13 cellular contexts compared by ENCODE assay signal in genomic region chr15:42199126-42199525, GRCh38. TPM values are rescaled to one million over a fixed set of nuclear protein-coding genes. Genes with fewer than 3 reads are reported as not detected.
DNase-seq lines count a peak whose midpoint lies in the region; ATAC-seq and TF ChIP-seq lines count a peak whose summit lies in the region.
"Had no signal": no experiment of that assay in that cellular context is flagged by ENCODE, and none has a peak within 500 bp of the region (broad histone marks: within the 10 kb centered on the region; RNA-seq: fewer than 3 reads in every experiment).

No MANE protein-coding gene starts in this region.

- H4K20me1 ChIP-seq in SK-N-SH (ENCODE audit: insufficient read depth): peaks cover 9% of the 10 kb centered on the region; the same call in 1 of the 2 replicates

- H3K27me3 Mint-ChIP-seq in nephron progenitor cell (ENCODE audit: low read depth, poor library complexity): no peaks in the 10 kb centered on the region
- H3K27me3 Mint-ChIP-seq: IgD-negative memory B cell had no signal

- H3K27me3 ChIP-seq in SK-N-SH (ENCODE audit: insufficient read depth): no peaks in the 10 kb centered on the region
- H3K27me3 ChIP-seq: BLaER1 had no signal

- H3K36me3 ChIP-seq in SK-N-SH (replicated peaks in 1 of 2; ENCODE audit: control insufficient read depth in 1 of 2, insufficient read depth in 2 of 2, low read length in 1 of 2) (peaks cover 29 to 32% of the 10 kb centered on the region in 2 experiments), SK-N-MC (ENCODE audit: insufficient read depth, low read length) (peaks cover 16% of the 10 kb centered on the region; the same call in 1 of the 2 replicates)

- peaks cover 22% of the 10 kb centered on the region for H3K9me3 Mint-ChIP-seq in nephron progenitor cell
- H3K9me3 Mint-ChIP-seq: IgD-negative memory B cell had no signal

- peak overlapping the region; percentile 37 for H3K27ac Mint-ChIP-seq in nephron progenitor cell
- H3K27ac Mint-ChIP-seq: IgD-negative memory B cell had no signal

- DNase-seq in SK-N-SH (no peak), EL (peak; percentile 9), SK-N-MC (ENCODE audit: low read depth, low spot score) (no peak), nephron progenitor cell (no peak), HuH-7.5 (ENCODE audit: low spot score) (no peak), NCI-H510A treated with DMSO at 0.1 percent for 48 hours (lab: John Stamatoyannopoulos, UW) (no peak)
- DNase-seq: DMS79, GF-D8 had no signal

- no peaks in the 10 kb centered on the region for H3K4me1 ChIP-seq in SK-N-SH (ENCODE audit: control insufficient read depth in 1 of 2, insufficient read depth in 2 of 2, low read depth in 1 of 2, low read length in 1 of 2)
- H3K4me1 ChIP-seq: BLaER1 had no signal

- peaks cover 79% of the 10 kb centered on the region for H3K79me2 ChIP-seq in SK-N-SH (ENCODE audit: insufficient read depth)

- H3K9me3 ChIP-seq in SK-N-SH (no peaks in the 10 kb centered on the region), SK-N-MC (ENCODE audit: low read depth, low read length) (no peaks in the 10 kb centered on the region)

- no peaks in the 10 kb centered on the region for H3K9me2 ChIP-seq in SK-N-SH

- H3K27ac ChIP-seq in SK-N-SH (ENCODE audit: low read depth in 2 of 2, low read length in 1 of 2) (peak overlapping the region in 1 of 2 experiments; percentile 18; a peak in 2 of 4 replicates), SK-N-MC (peak overlapping the region; percentile 54; the same call in 1 of the 2 replicates)
- H3K27ac ChIP-seq: 22Rv1, BLaER1 had no signal

- WGBS in SK-N-SH (ENCODE audit: low lambda C conversion rate): 70% methylated on average over 5 of the region's 5 CpGs

- H3F3A ChIP-seq in SK-N-SH (replicated peaks; ENCODE audit: insufficient read depth): peaks cover 6% of the 10 kb centered on the region

- TF ChIP-seq CTCF in SK-N-SH (IDR thresholded peaks at IDR 0.05): no peak
- TF ChIP-seq CTCF in nephron progenitor cell (IDR thresholded peaks at IDR 0.05): no peak

- no peak overlapping the region for H3K4me3 Mint-ChIP-seq in nephron progenitor cell

- POLR2A ChIA-PET in SK-N-SH (lab: Yijun Ruan, JAX): no interaction called here

- H3K4me1 Mint-ChIP-seq in nephron progenitor cell: no peaks in the 10 kb centered on the region

- TF ChIP-seq RAD21 in SK-N-SH (IDR thresholded peaks at IDR 0.05; ENCODE audit: low read length): no peak

- CTCF ChIA-PET in SK-N-SH (lab: Yijun Ruan, JAX): no interaction called here

- ATAC-seq in SK-N-SH treated with all-trans-retinoic acid at 6 μM for 48 hours (peak; percentile 48), GM21737 (IDR thresholded peaks at IDR 0.05; ENCODE audit: unreplicated experiment) (no peak)

- H3K4me3 ChIP-seq in SK-N-SH (ENCODE audit: low read depth in 2 of 2, low read length in 1 of 2) (no peak overlapping the region), SK-N-MC (no peak overlapping the region)
- H3K4me3 ChIP-seq: BLaER1 had no signal

- H3K9ac ChIP-seq in SK-N-SH: no peak overlapping the region
- H3K9ac ChIP-seq in SK-N-MC (ENCODE audit: insufficient read length): peak overlapping the region; percentile 29
- H3K9ac ChIP-seq: BLaER1 had no signal

- peaks cover 59% of the 10 kb centered on the region for H3K36me3 Mint-ChIP-seq in nephron progenitor cell (ENCODE audit: low read depth)

- no peak overlapping the region for H3K4me2 ChIP-seq in SK-N-SH
- H3K4me2 ChIP-seq: BLaER1 had no signal

- H2AFZ ChIP-seq in SK-N-SH (ENCODE audit: low read depth): no peak overlapping the region

- TF ChIP-seq EP300 in SK-N-SH (IDR thresholded peaks at IDR 0.05; ENCODE audit: borderline replicate concordance in 1 of 2, low read depth in 1 of 2, low read length in 1 of 2): no peak

TF ChIP-seq in SK-N-SH treated with all-trans-retinoic acid at 6 μM for 48 hours, 23 proteins besides CTCF, POLR2A, EP300 and RAD21:
- TF ChIP-seq ZFP30 (CRISPR knock-in tag; IDR thresholded peaks at IDR 0.05): no peak
- TF ChIP-seq ARNTL (CRISPR knock-in tag; IDR thresholded peaks at IDR 0.05; ENCODE audit: borderline replicate concordance, low read depth): no peak
- TF ChIP-seq ISL1 (CRISPR knock-in tag; IDR thresholded peaks at IDR 0.05): no peak

TF ChIP-seq in SK-N-SH, 30 proteins besides CTCF, POLR2A, EP300 and RAD21:
- TF ChIP-seq POLR2AphosphoS5 (IDR thresholded peaks at IDR 0.05; ENCODE audit: low read depth, low read length) (no peak), USF1 (IDR thresholded peaks at IDR 0.05; ENCODE audit: borderline replicate concordance, low read depth) (no peak), USF2 (IDR thresholded peaks at IDR 0.05; ENCODE audit: borderline replicate concordance, low read depth, low read length) (no peak), EZH2phosphoT487 (IDR thresholded peaks at IDR 0.05; ENCODE audit: borderline replicate concordance, low read depth) (no peak), ZBTB33 (IDR thresholded peaks at IDR 0.05; ENCODE audit: borderline replicate concordance, low read depth) (no peak), YY1 (IDR thresholded peaks at IDR 0.05; ENCODE audit: low read depth) (no peak), CHD2 (IDR thresholded peaks at IDR 0.05; ENCODE audit: low read length, partially characterized antibody) (no peak), MEF2A (IDR thresholded peaks at IDR 0.05; ENCODE audit: borderline replicate concordance, low read depth) (no peak), NRF1 (IDR thresholded peaks at IDR 0.05; ENCODE audit: low read depth, low read length) (no peak), TCF12 (IDR thresholded peaks at IDR 0.05) (no peak), FOXM1 (IDR thresholded peaks at IDR 0.05; ENCODE audit: low read depth) (no peak), MAX (IDR thresholded peaks at IDR 0.05; ENCODE audit: low read depth) (no peak), ELF1 (IDR thresholded peaks at IDR 0.05) (no peak), RCOR1 (IDR thresholded peaks at IDR 0.05; ENCODE audit: low read length) (no peak), MXI1 (IDR thresholded peaks at IDR 0.05; ENCODE audit: low read depth, low read length) (no peak)

RNA-seq across cellular contexts. Expression of gene VPS39, which starts 9.0 kb away (rescaled TPM):
- 61.1 and 68.4 TPM in 2 replicates for polyA plus RNA-seq in SK-N-SH (2012; rRNA removed)
- 32.8 and 47.3 TPM in 2 replicates for polyA plus RNA-seq in SK-N-SH (2012; cell fraction: cytosol; rRNA removed)
- 174 and 206 TPM in 2 replicates for polyA plus RNA-seq in SK-N-SH (2012; cell fraction: nucleus; rRNA removed)

RNA-seq across cellular contexts. Expression of gene PLA2G4F, which starts 42.7 kb away (rescaled TPM):
- not detected in 2 replicates for polyA plus RNA-seq in SK-N-SH (2012; rRNA removed)
- not detected in 2 replicates for polyA plus RNA-seq in SK-N-SH (2012; cell fraction: cytosol; rRNA removed)
- 0.01 TPM in 2 replicates for polyA plus RNA-seq in SK-N-SH (2012; cell fraction: nucleus; rRNA removed)
- polyA plus RNA-seq: IgD-negative memory B cell had no signal
